ENCODE assay signal across 8 cellular contexts in genomic region chr6:158233214-158233795, GRCh38.
DNase-seq lines count a peak whose midpoint lies in the region; ATAC-seq and TF ChIP-seq lines count a peak whose summit lies in the region.

No MANE protein-coding gene starts in this region.

- no peak overlapping the region for H3K18ac ChIP-seq in H9 (ENCODE audit: insufficient read length, low read depth, low read length)

- no peak overlapping the region for H4K5ac ChIP-seq in H9 (ENCODE audit: insufficient read length, low read depth, low read length)

- H2BK120ac ChIP-seq in H9 (ENCODE audit: low read depth, low read length, poor library complexity, severe bottlenecking), result no peak overlapping the region

- no peaks in the 10 kb centered on the region for H4K20me1 ChIP-seq in H9 (ENCODE audit: control insufficient read depth, insufficient read depth, insufficient read length)

- H4K91ac ChIP-seq in H9 (ENCODE audit: insufficient read length, low read depth, low read length), result no peak overlapping the region

- ATAC-seq in GM18858 (IDR thresholded peaks at IDR 0.05; ENCODE audit: unreplicated experiment), result no peak
- ATAC-seq in HG03460 (IDR thresholded peaks at IDR 0.05; ENCODE audit: unreplicated experiment), result no peak

- peak overlapping the region; percentile 82 for H3K4me3 ChIP-seq in AG04450 (ENCODE audit: low read depth, low read length)
- peak overlapping the region; percentile 85 for H3K4me3 ChIP-seq in iPS-20b (ENCODE audit: low read length)
- H3K4me3 ChIP-seq in subcutaneous abdominal adipose tissue (ENCODE audit: low read depth in 1 of 5, low read length in 5 of 5), result peak overlapping the region; percentile 67 to 89 (median 78)

- no peak overlapping the region for H2BK5ac ChIP-seq in H9 (ENCODE audit: insufficient read length, low read length)

- TF ChIP-seq CTCF in AG04450 (IDR thresholded peaks at IDR 0.05; ENCODE audit: low read depth, low read length) (no peak), H9 (conservative IDR thresholded peaks at IDR 0.05) (no peak)

- peaks cover 12% of the 10 kb centered on the region for H3K27me3 Mint-ChIP-seq in H9 (ENCODE audit: low read depth)
- H3K27me3 Mint-ChIP-seq in activated naive CD8-positive, alpha-beta T cell treated with anti-CD3 and anti-CD28 coated beads for 36 hours, result no peaks in the 10 kb centered on the region

- H3K23me2 ChIP-seq in H9 (ENCODE audit: insufficient read length, low read depth, low read length, poor library complexity, severe bottlenecking), result peaks cover 13% of the 10 kb centered on the region

- peaks cover 6% of the 10 kb centered on the region; the same call in 1 of the 2 replicates for H3K79me2 ChIP-seq in H9 (ENCODE audit: insufficient read depth, low read length)

- H2BK15ac ChIP-seq in H9 (ENCODE audit: low read depth, low read length), result no peak overlapping the region

- POLR2A ChIA-PET in AG04450 (lab: Yijun Ruan, JAX), result no interaction called here

- H3K9ac ChIP-seq in H9 (ENCODE audit: extremely low read depth, insufficient read length, low read length) (peak overlapping the region; percentile 36), iPS-20b (ENCODE audit: low read depth, low read length) (peak overlapping the region; percentile 72; the same call in 1 of the 2 replicates), subcutaneous abdominal adipose tissue (ENCODE audit: low read length in 5 of 5) (peak overlapping the region; percentile 34 to 91 (median 65))

- CTCF ChIA-PET in AG04450 (lab: Charles Lee), result interaction anchor here (2.1 to 2.2 kb wide), 2 partner anchors 12 to 372 kb away, joined by 5 to 14 read pairs; no protein-coding TSS in a partner anchor

- peaks cover 0 to 2% of the 10 kb centered on the region in 2 experiments; a peak in 2 of 5 replicates for H3K9me3 Mint-ChIP-seq in H9
- H3K9me3 Mint-ChIP-seq in activated naive CD8-positive, alpha-beta T cell treated with anti-CD3 and anti-CD28 coated beads for 36 hours, result no peaks in the 10 kb centered on the region

- no peak overlapping the region for H2AFZ ChIP-seq in H9 (ENCODE audit: low read length)

- H3K36me3 Mint-ChIP-seq in H9 (ENCODE audit: insufficient read depth in 1 of 3, low read depth in 3 of 3), result peaks cover 7 to 10% (median 9%) of the 10 kb centered on the region in 3 experiments; a peak in 6 of 7 replicates
- H3K36me3 Mint-ChIP-seq in activated naive CD8-positive, alpha-beta T cell treated with anti-CD3 and anti-CD28 coated beads for 36 hours, result no peaks in the 10 kb centered on the region

- no peaks in the 10 kb centered on the region for H3K9me3 ChIP-seq in AG04450 (ENCODE audit: control insufficient read depth, insufficient read depth, low read length)
- H3K9me3 ChIP-seq in H9 (ENCODE audit: control insufficient read depth, low read depth, low read length), result no peaks in the 10 kb centered on the region
- no peaks in the 10 kb centered on the region for H3K9me3 ChIP-seq in iPS-20b (ENCODE audit: insufficient read depth, low read depth, low read length)
- no peaks in the 10 kb centered on the region for H3K9me3 ChIP-seq in subcutaneous abdominal adipose tissue (ENCODE audit: control insufficient read depth in 5 of 5, low read length in 5 of 5)

- H2AK5ac ChIP-seq in H9 (ENCODE audit: insufficient read length, low read length), result no peak overlapping the region

- DNase-seq in AG04450 (ENCODE audit: low read depth, low spot score), result no peak
- no peak for DNase-seq in H9
- DNase-seq in activated naive CD8-positive, alpha-beta T cell treated with anti-CD3 and anti-CD28 coated beads for 36 hours, result no peak
- DNase-seq in kidney glomerular epithelial cell (lab: John Stamatoyannopoulos, UW), result no peak

- H3K4me1 ChIP-seq in H9 (ENCODE audit: insufficient read depth, low read length), result no peaks in the 10 kb centered on the region; the same call in 1 of the 2 replicates
- peaks cover 2% of the 10 kb centered on the region; the same call in 1 of the 2 replicates for H3K4me1 ChIP-seq in iPS-20b (ENCODE audit: insufficient read depth, low read length)
- peaks cover 5 to 31% (median 24%) of the 10 kb centered on the region in 5 donors for H3K4me1 ChIP-seq in subcutaneous abdominal adipose tissue (ENCODE audit: control insufficient read depth in 5 of 5, insufficient read depth in 5 of 5, low read length in 5 of 5)

- H3T11ph ChIP-seq in H9 (ENCODE audit: low read length), result no peak overlapping the region

- H3K79me1 ChIP-seq in H9 (ENCODE audit: insufficient read depth, low read depth, low read length, poor library complexity, severe bottlenecking), result no peaks in the 10 kb centered on the region

- no peak overlapping the region for H3K23ac ChIP-seq in H9 (ENCODE audit: insufficient read length, low read depth, low read length)

- no peak overlapping the region for H3K14ac ChIP-seq in H9 (ENCODE audit: insufficient read depth, low read length)

- peak overlapping the region; percentile 88 for H3K4me2 ChIP-seq in H9 (ENCODE audit: insufficient read depth, insufficient read length, low read length)

- H2BK20ac ChIP-seq in H9 (ENCODE audit: low read depth, low read length, poor library complexity, severe bottlenecking), result no peak overlapping the region

- H3K27me3 ChIP-seq in AG04450 (ENCODE audit: control insufficient read depth, insufficient read depth, low read length) (no peaks in the 10 kb centered on the region), H9 (ENCODE audit: insufficient read depth, low read length) (no peaks in the 10 kb centered on the region), iPS-20b (ENCODE audit: insufficient read depth, low read length) (peaks cover 16% of the 10 kb centered on the region), subcutaneous abdominal adipose tissue (ENCODE audit: control insufficient read depth in 5 of 5, insufficient read depth in 4 of 5, low read length in 5 of 5) (no peaks in the 10 kb centered on the region)

- H3K56ac ChIP-seq in H9 (ENCODE audit: insufficient read length, low read depth, low read length), result no peak overlapping the region

- H3K4me1 Mint-ChIP-seq in H9, result peaks cover 13 to 19% of the 10 kb centered on the region in 2 experiments
- peaks cover 35% of the 10 kb centered on the region for H3K4me1 Mint-ChIP-seq in activated naive CD8-positive, alpha-beta T cell treated with anti-CD3 and anti-CD28 coated beads for 36 hours

- H3K36me3 ChIP-seq in iPS-20b (ENCODE audit: insufficient read depth, low read depth, low read length) (0 out of 2 replicates have a peak, but pooled peaks cover 5% of the 10 kb centered on the region), subcutaneous abdominal adipose tissue (ENCODE audit: control insufficient read depth in 5 of 5, insufficient read depth in 5 of 5, low read length in 5 of 5) (no peaks in the 10 kb centered on the region)

- H3K27ac Mint-ChIP-seq in H9, result peak overlapping the region in 1 of 3 experiments; percentile 62; a peak in 1 of 7 replicates
- peak overlapping the region; percentile 70 for H3K27ac Mint-ChIP-seq in activated naive CD8-positive, alpha-beta T cell treated with anti-CD3 and anti-CD28 coated beads for 36 hours

- H3K4me3 Mint-ChIP-seq in H9, result peak overlapping the region; percentile 94 to 98
- peak overlapping the region; percentile 91 for H3K4me3 Mint-ChIP-seq in activated naive CD8-positive, alpha-beta T cell treated with anti-CD3 and anti-CD28 coated beads for 36 hours

- no peak overlapping the region for H3K4ac ChIP-seq in H9 (ENCODE audit: low read depth, low read length)

- no CpG with 5 or more reads among the region's 13 CpGs for WGBS in H9 (ENCODE audit: extremely low coverage, insufficient read length, low lambda C conversion rate)

- H3K27ac ChIP-seq in AG04450 (ENCODE audit: low read depth, low read length), result no peak overlapping the region
- H3K27ac ChIP-seq in H9 (ENCODE audit: insufficient read length, low read depth, low read length), result no peak overlapping the region
- H3K27ac ChIP-seq in iPS-20b (ENCODE audit: low read length), result no peak overlapping the region
- peak overlapping the region; percentile 50 for H3K27ac ChIP-seq in subcutaneous abdominal adipose tissue (ENCODE audit: low read depth, low read length)

- H2BK12ac ChIP-seq in H9 (ENCODE audit: insufficient read length, low read depth, low read length), result no peak overlapping the region

- no peak overlapping the region for H4K8ac ChIP-seq in H9 (replicated peaks; ENCODE audit: insufficient read length, low read depth, low read length)
